13 cellular contexts compared by ENCODE assay signal in the genomic region with DNA sequence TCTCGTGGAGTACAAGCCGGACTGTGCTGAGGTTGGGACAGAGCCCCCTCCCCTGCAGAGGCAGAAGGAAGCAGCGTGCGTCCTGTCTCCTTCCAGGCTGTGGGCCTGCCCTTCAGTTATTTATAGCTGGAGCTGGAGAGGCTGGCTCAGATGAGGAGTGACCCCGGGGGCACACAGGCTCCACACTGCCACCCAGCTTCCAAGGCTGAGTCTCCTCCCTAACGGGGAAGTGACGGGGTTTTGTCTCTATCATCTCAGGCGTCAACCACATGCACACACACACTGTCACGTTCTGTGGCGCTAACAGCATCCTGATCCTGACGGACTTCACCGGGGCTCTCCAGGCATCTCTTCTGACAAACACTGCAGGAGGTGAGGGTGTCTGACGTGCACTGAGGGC. TPM values are rescaled to one million over a fixed set of nuclear protein-coding genes. Genes with fewer than 3 reads are reported as not detected.
A peak's percentile ranks its signal among the peaks of the same experiment; 100 is the strongest.
DNase-seq lines count a peak whose midpoint lies in the region; ATAC-seq and TF ChIP-seq lines count a peak whose summit lies in the region.
"Had no signal": no experiment of that assay in that cellular context is flagged by ENCODE, and none has a peak within 500 bp of the region (broad histone marks: within the 10 kb centered on the region; RNA-seq: fewer than 3 reads in every experiment).

No MANE protein-coding gene starts in this region.

- no peak for ATAC-seq in HG03378 (IDR thresholded peaks at IDR 0.05; ENCODE audit: unreplicated experiment)
- ATAC-seq in HG03196 (IDR thresholded peaks at IDR 0.05; ENCODE audit: unreplicated experiment), result no peak
- ATAC-seq: left lung had no signal

- H4K20me1 ChIP-seq in Karpas-422 (ENCODE audit: insufficient read depth, low read depth, low read length), result no peaks in the 10 kb centered on the region; the same call in 1 of the 2 replicates

- POLR2A ChIA-PET in A673 (lab: Charles Lee; ENCODE audit: low non-redundant PET), result no interaction called here

- intact Hi-C loops in A673 (cut with micrococcal nuclease; ENCODE audit: unreplicated experiment), result loop anchor here (10.0 kb wide), 1 partner anchor 259 kb away; no protein-coding TSS in a partner anchor

- in situ Hi-C loops in brain microvascular endothelial cell (cut with HindIII; ENCODE audit: low pct_ligation_motif_present, low sequenced_read_pairs), result no loop called here

- no peaks in the 10 kb centered on the region for H3K36me3 ChIP-seq in Karpas-422 (ENCODE audit: insufficient read depth, low read length)
- H3K36me3 ChIP-seq in brain microvascular endothelial cell (replicated peaks), result peaks cover 11% of the 10 kb centered on the region
- H3K36me3 ChIP-seq in A673 (ENCODE audit: insufficient read depth, low read length, poor library complexity, severe bottlenecking), result no peaks in the 10 kb centered on the region
- H3K36me3 ChIP-seq: left lung had no signal

- H3K9me2 ChIP-seq in Karpas-422 (replicated peaks; ENCODE audit: insufficient read depth, low read length), result no peaks in the 10 kb centered on the region

- TF ChIP-seq CTCF in brain microvascular endothelial cell (IDR thresholded peaks at IDR 0.05; ENCODE audit: low read depth, low read length, missing control alignments), result peak; percentile 38
- TF ChIP-seq CTCF in A673 (conservative IDR thresholded peaks at IDR 0.05; ENCODE audit: low read depth, low read length), result no peak

- BruUV-seq in A673 (replicated peaks; lab: Mats Ljungman, UMichigan), result no TSS peak

- no peak overlapping the region for H3K9ac ChIP-seq in Karpas-422 (ENCODE audit: low read length)

- H3K9me3 ChIP-seq in Karpas-422 (ENCODE audit: low read length) (no peaks in the 10 kb centered on the region), A673 (ENCODE audit: low read depth, low read length, poor library complexity, severe bottlenecking) (no peaks in the 10 kb centered on the region)
- H3K9me3 ChIP-seq: left lung had no signal

- CTCF ChIA-PET in A673 (lab: Charles Lee), result interaction anchor here (0.6 kb wide), 1 partner anchor 373 kb away, joined by 4 read pairs; no protein-coding TSS in a partner anchor

- H3K4me1 ChIP-seq in Karpas-422 (ENCODE audit: low read length) (peaks cover 6% of the 10 kb centered on the region), A673 (ENCODE audit: insufficient read depth, low read length, poor library complexity, severe bottlenecking) (no peaks in the 10 kb centered on the region)

- DNase-seq in CD1c-positive myeloid dendritic cell (ENCODE audit: extremely low spot score) (peak; percentile 37), Karpas-422 (peak; percentile 23), brain microvascular endothelial cell (peak; percentile 22), lung microvascular endothelial cell (ENCODE audit: low read depth in 2 of 2) (peak; percentile 17 to 41), SW480 (ENCODE audit: low spot score) (no peak), A673 (ENCODE audit: low spot score) (no peak)
- DNase-seq: activated T-cell treated with anti-CD3 and anti-CD28 coated beads for 4 hours, left lung, NCI-H345 had no signal

- no peak overlapping the region for H2AFZ ChIP-seq in Karpas-422 (ENCODE audit: low read length)

- H3K79me2 ChIP-seq in Karpas-422 (ENCODE audit: low read length), result no peaks in the 10 kb centered on the region

- no peak overlapping the region for H3K4me2 ChIP-seq in Karpas-422 (ENCODE audit: low read depth, low read length, poor library complexity, severe bottlenecking)

- H3K27me3 ChIP-seq in Karpas-422 (ENCODE audit: low read length), result no peaks in the 10 kb centered on the region
- H3K27me3 ChIP-seq in brain microvascular endothelial cell (replicated peaks), result no peaks in the 10 kb centered on the region
- no peaks in the 10 kb centered on the region for H3K27me3 ChIP-seq in A673 (replicated peaks; ENCODE audit: insufficient read depth, low read depth, low read length, poor library complexity)

- H3K4me3 ChIP-seq in Karpas-422 (ENCODE audit: low read length), result no peak overlapping the region
- H3K4me3 ChIP-seq in brain microvascular endothelial cell (ENCODE audit: low read depth, low read length), result no peak overlapping the region
- H3K4me3 ChIP-seq in A673 (ENCODE audit: low read depth, low read length, poor library complexity, severe bottlenecking), result no peak overlapping the region
- H3K4me3 ChIP-seq: left lung had no signal

- H3K27ac ChIP-seq in Karpas-422 (ENCODE audit: low read length), result no peak overlapping the region
- H3K27ac ChIP-seq in brain microvascular endothelial cell, result no peak overlapping the region
- H3K27ac ChIP-seq in A673 (ENCODE audit: low read depth, low read length, poor library complexity, severe bottlenecking), result no peak overlapping the region
- H3K27ac ChIP-seq: C4-2B, left lung, VCaP had no signal

RNA-seq across cellular contexts. Expression of a gene that starts 25.4 kb away (rescaled TPM):
- total RNA-seq in Karpas-422 (2014; rRNA removed; shearing (Covaris generic); ENCODE audit: low replicate concordance), result not detected in 2 replicates
- under 0.01 TPM in 1 of 2 replicates, not detected in the other for total RNA-seq in lung microvascular endothelial cell
- not detected in 2 replicates for total RNA-seq in A673 (2021)

Comparison
In these comparisons a context has a peak if more than half of its experiments do, and no peak if none do; other contexts are left out.
1. DNase-seq: peak in CD1c-positive myeloid dendritic cell (single experiment), Karpas-422 (single experiment), brain microvascular endothelial cell (single experiment) and lung microvascular endothelial cell (2 of 2); none in SW480 (single experiment) and A673 (single experiment).